Comparison of ENCODE assay signal across 24 cellular contexts in the genomic region with DNA sequence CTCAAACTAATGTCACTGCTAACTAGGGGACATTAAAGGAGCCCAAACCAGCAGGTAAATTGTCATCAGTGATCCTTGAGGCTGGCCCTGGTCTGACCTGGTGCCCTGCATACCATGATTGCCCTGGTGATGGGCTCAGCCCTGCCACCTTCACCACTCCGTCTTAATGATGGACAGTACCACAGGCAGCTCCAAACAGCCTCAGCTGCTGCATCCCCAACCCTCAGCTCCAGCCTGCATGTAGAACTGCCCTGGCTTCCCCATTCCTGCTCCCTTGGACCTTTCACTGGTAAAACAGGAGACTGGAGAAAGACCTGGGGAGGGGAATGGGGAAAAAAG.
DNase-seq lines count a peak whose midpoint lies in the region; ATAC-seq and TF ChIP-seq lines count a peak whose summit lies in the region.
"Had no signal": no experiment of that assay in that cellular context is flagged by ENCODE, and none has a peak within 500 bp of the region (broad histone marks: within the 10 kb centered on the region; RNA-seq: fewer than 3 reads in every experiment).

No MANE protein-coding gene starts in this region.

- TF ChIP-seq POLR2A in IMR-90 (IDR thresholded peaks at IDR 0.05; ENCODE audit: low read depth, low read length) (no peak), esophagus muscularis mucosa (IDR thresholded peaks at IDR 0.05; ENCODE audit: low read depth) (no peak)

- no peak overlapping the region for H3K18ac ChIP-seq in IMR-90 (ENCODE audit: low read depth, low read length)

- no peak overlapping the region for H4K5ac ChIP-seq in IMR-90 (ENCODE audit: low read depth, low read length)

- H3K9me2 ChIP-seq in GM23248 (ENCODE audit: insufficient read depth): no peaks in the 10 kb centered on the region

- H2BK20ac ChIP-seq in IMR-90 (ENCODE audit: low read depth, low read length): no peak overlapping the region

- ATAC-seq in IMR-90 (ENCODE audit: low read depth) (no peak), HG02678 (IDR thresholded peaks at IDR 0.05; ENCODE audit: unreplicated experiment) (no peak)
- ATAC-seq in stimulated activated memory B cell treated with anti-CD40 and anti-IgM and Interleukin-4, amounts not matched to agents 10 μg/mL and 1 μg/mL and 100 μg/mL, for 72 hours: no peak
- ATAC-seq: A549; CD8-positive, alpha-beta T cell; GM12878 had no signal

- H3K36me3 ChIP-seq in GM23248 (ENCODE audit: low read depth) (no peaks in the 10 kb centered on the region), IMR-90 (ENCODE audit: control insufficient read depth, insufficient read depth, low read length) (no peaks in the 10 kb centered on the region), esophagus muscularis mucosa (no peaks in the 10 kb centered on the region)
- H3K36me3 ChIP-seq: BLaER1 treated with 17β-estradiol and CSF1 and Interleukin-3, amounts not matched to agents 10 nM and 100 nM had no signal

- CTCF ChIA-PET in IMR-90 (lab: Yijun Ruan, JAX): no interaction called here

- no peak overlapping the region for H3K4ac ChIP-seq in IMR-90 (ENCODE audit: low read depth, low read length)

- no peak overlapping the region for H3K4me3 Mint-ChIP-seq in stimulated activated memory B cell treated with anti-CD40 and anti-IgM and Interleukin-4, amounts not matched to agents 10 μg/mL and 1 μg/mL and 100 μg/mL, for 72 hours
- H3K4me3 Mint-ChIP-seq: B cell; CD4-positive, alpha-beta T cell; CD8-positive, alpha-beta T cell had no signal

- dilution Hi-C loops in IMR-90 (cut with HindIII; ENCODE audit: low sequenced_read_pairs, unreplicated experiment): no loop called here

- no peaks in the 10 kb centered on the region for H3K4me1 Mint-ChIP-seq in stimulated activated memory B cell treated with anti-CD40 and anti-IgM and Interleukin-4, amounts not matched to agents 10 μg/mL and 1 μg/mL and 100 μg/mL, for 72 hours
- H3K4me1 Mint-ChIP-seq: B cell had no signal

- no peak for TF ChIP-seq EP300 in esophagus muscularis mucosa (IDR thresholded peaks at IDR 0.05)

- H2AK9ac ChIP-seq in IMR-90 (replicated peaks; ENCODE audit: low read depth, low read length, poor library complexity): no peak overlapping the region

- 94 to 100% methylated on average over 1 of the region's 1 CpG for WGBS in GM23248 (ENCODE audit: low coverage in 1 of 2, low lambda C conversion rate in 2 of 2, missing lambda C conversion rate in 2 of 2), 2 experiments
- WGBS in IMR-90 (ENCODE audit: extremely low coverage in 2 of 2, insufficient read length in 1 of 2), 2 experiments: no CpG with 5 or more reads among the region's 1 CpG
- WGBS in esophagus muscularis mucosa: 100% methylated on average over 1 of the region's 1 CpG

- H2BK15ac ChIP-seq in IMR-90 (ENCODE audit: low read depth, low read length): no peak overlapping the region

- no peak overlapping the region for H3K56ac ChIP-seq in IMR-90 (ENCODE audit: extremely low read depth, insufficient read depth, low read length)

- H2AFZ ChIP-seq in GM23248 (peak overlapping the region; percentile 76), IMR-90 (replicated peaks; ENCODE audit: low read length, poor library complexity) (no peak overlapping the region)

- H4K8ac ChIP-seq in IMR-90 (ENCODE audit: low read depth in 2 of 2, low read length in 2 of 2): no peak overlapping the region

- H4K91ac ChIP-seq in IMR-90 (ENCODE audit: insufficient read depth, low read depth, low read length): no peak overlapping the region

- H4K20me1 ChIP-seq in GM23248 (ENCODE audit: insufficient read depth) (no peaks in the 10 kb centered on the region), IMR-90 (ENCODE audit: insufficient read depth, low read length) (no peaks in the 10 kb centered on the region)
- H4K20me1 ChIP-seq: BLaER1 treated with 17β-estradiol and CSF1 and Interleukin-3, amounts not matched to agents 10 nM and 100 nM had no signal

- POLR2A ChIA-PET in IMR-90 (lab: Charles Lee; ENCODE audit: unreplicated experiment): no interaction called here

- H3F3A ChIP-seq in GM23248 (ENCODE audit: insufficient read depth): no peaks in the 10 kb centered on the region

- H3K9me3 ChIP-seq in GM23248 (ENCODE audit: low read depth) (no peaks in the 10 kb centered on the region), IMR-90 (ENCODE audit: control insufficient read depth, insufficient read depth, low read length) (no peaks in the 10 kb centered on the region), esophagus muscularis mucosa (no peaks in the 10 kb centered on the region)
- H3K9me3 ChIP-seq: A549, Caco-2 had no signal

- H2AK5ac ChIP-seq in IMR-90 (ENCODE audit: low read depth, low read length): peak overlapping the region; percentile 35; the same call in 1 of the 2 replicates

- no peak overlapping the region for H3K27ac Mint-ChIP-seq in stimulated activated memory B cell treated with anti-CD40 and anti-IgM and Interleukin-4, amounts not matched to agents 10 μg/mL and 1 μg/mL and 100 μg/mL, for 72 hours
- H3K27ac Mint-ChIP-seq: B cell; CD4-positive, alpha-beta T cell; CD8-positive, alpha-beta T cell had no signal

- H3K9me1 ChIP-seq in IMR-90 (ENCODE audit: insufficient read depth, low read length): no peaks in the 10 kb centered on the region

- no peak overlapping the region for H2BK5ac ChIP-seq in IMR-90 (ENCODE audit: low read depth, low read length, poor library complexity, severe bottlenecking)

- no peaks in the 10 kb centered on the region for H3K27me3 Mint-ChIP-seq in stimulated activated memory B cell treated with anti-CD40 and anti-IgM and Interleukin-4, amounts not matched to agents 10 μg/mL and 1 μg/mL and 100 μg/mL, for 72 hours
- H3K27me3 Mint-ChIP-seq: B cell; CD4-positive, alpha-beta T cell had no signal

- H3K9me3 Mint-ChIP-seq in stimulated activated memory B cell treated with anti-CD40 and anti-IgM and Interleukin-4, amounts not matched to agents 10 μg/mL and 1 μg/mL and 100 μg/mL, for 72 hours: no peaks in the 10 kb centered on the region
- H3K9me3 Mint-ChIP-seq: CD4-positive, alpha-beta T cell; CD8-positive, alpha-beta T cell had no signal

- DNase-seq in GM23248: no peak
- DNase-seq in IMR-90: no peak
- peak; percentile 82 for DNase-seq in esophagus muscularis mucosa (ENCODE audit: extremely low spot score)
- no peak for DNase-seq in NCI-H774 (lab: John Stamatoyannopoulos, UW)
- DNase-seq: AML-193; Caco-2; Calu3; CD4-positive, alpha-beta T cell; CD8-positive, alpha-beta T cell; DMS 273 treated with DMSO at 0.1 percent for 48 hours; DMS153; DMS53; DMS79; DND-41; EL; GDM1 had no signal

- no peak overlapping the region for H2BK120ac ChIP-seq in IMR-90 (ENCODE audit: low read depth, low read length)

- intact Hi-C loops in IMR-90 (cut with micrococcal nuclease) (no loop called here), esophagus muscularis mucosa (cut with DNase I) (no loop called here)

- no TSS peak for BruUV-seq in IMR-90 (replicated peaks; lab: Mats Ljungman, UMichigan)

- no peak overlapping the region for H3K14ac ChIP-seq in IMR-90 (replicated peaks; ENCODE audit: low read depth, low read length)

- no peaks in the 10 kb centered on the region for H3K36me3 Mint-ChIP-seq in stimulated activated memory B cell treated with anti-CD40 and anti-IgM and Interleukin-4, amounts not matched to agents 10 μg/mL and 1 μg/mL and 100 μg/mL, for 72 hours
- H3K36me3 Mint-ChIP-seq: CD8-positive, alpha-beta T cell had no signal

- H3K27me3 ChIP-seq in GM23248 (replicated peaks; ENCODE audit: insufficient read depth) (no peaks in the 10 kb centered on the region), IMR-90 (ENCODE audit: control insufficient read depth, insufficient read depth, low read length) (no peaks in the 10 kb centered on the region), esophagus muscularis mucosa (no peaks in the 10 kb centered on the region)
- H3K27me3 ChIP-seq: BLaER1 treated with 17β-estradiol and CSF1 and Interleukin-3, amounts not matched to agents 10 nM and 100 nM had no signal

- no peak overlapping the region for H3K27ac ChIP-seq in GM23248
- no peak overlapping the region for H3K27ac ChIP-seq in IMR-90 (ENCODE audit: insufficient read depth, low read length)
- no peak overlapping the region for H3K27ac ChIP-seq in esophagus muscularis mucosa (replicated peaks in 1 of 4)
- H3K27ac ChIP-seq: 22Rv1; A549; BLaER1 treated with 17β-estradiol and CSF1 and Interleukin-3, amounts not matched to agents 10 nM and 100 nM; C4-2B had no signal

- no peaks in the 10 kb centered on the region for H3K79me1 ChIP-seq in IMR-90 (ENCODE audit: low read depth in 1 of 2, low read length in 2 of 2)

- H3K4me1 ChIP-seq in GM23248 (ENCODE audit: insufficient read depth) (no peaks in the 10 kb centered on the region), IMR-90 (ENCODE audit: control insufficient read depth, insufficient read depth, low read length) (no peaks in the 10 kb centered on the region; the same call in 1 of the 2 replicates), esophagus muscularis mucosa (peaks cover 0 to 5% (median 0%) of the 10 kb centered on the region in 4 donors)
- H3K4me1 ChIP-seq: A549, Caco-2 had no signal

- H3K23ac ChIP-seq in IMR-90 (ENCODE audit: low read depth, low read length): no peak overlapping the region

- in situ Hi-C loops in GM23248 (cut with MboI) (no loop called here), IMR-90 (cut with MboI; ENCODE audit: low sequenced_read_pairs) (no loop called here)

- no peak for TF ChIP-seq CTCF in IMR-90 (conservative IDR thresholded peaks at IDR 0.05; ENCODE audit: low read depth, low read length)
- TF ChIP-seq CTCF in esophagus muscularis mucosa (IDR thresholded peaks at IDR 0.05): no peak

- no peaks in the 10 kb centered on the region for H3K79me2 ChIP-seq in GM23248 (ENCODE audit: insufficient read depth)

- H3K9ac ChIP-seq in GM23248 (no peak overlapping the region), IMR-90 (ENCODE audit: low read depth, low read length) (no peak overlapping the region)
- H3K9ac ChIP-seq: BLaER1 treated with 17β-estradiol and CSF1 and Interleukin-3, amounts not matched to agents 10 nM and 100 nM had no signal

- no peak overlapping the region for H3K4me3 ChIP-seq in GM23248
- no peak overlapping the region for H3K4me3 ChIP-seq in IMR-90 (ENCODE audit: insufficient read depth, low read depth, low read length)
- H3K4me3 ChIP-seq in esophagus muscularis mucosa: no peak overlapping the region
- H3K4me3 ChIP-seq: A549; BLaER1 treated with 17β-estradiol and CSF1 and Interleukin-3, amounts not matched to agents 10 nM and 100 nM; GM12878 had no signal

- no peak for TF ChIP-seq RAD21 in IMR-90 (IDR thresholded peaks at IDR 0.05; ENCODE audit: low read length)

- peak overlapping the region; percentile 71 for H3K4me2 ChIP-seq in GM23248 (ENCODE audit: unreplicated experiment)
- no peak overlapping the region for H3K4me2 ChIP-seq in IMR-90 (ENCODE audit: low read depth, low read length)
- H3K4me2 ChIP-seq: A549; BLaER1 treated with 17β-estradiol and CSF1 and Interleukin-3, amounts not matched to agents 10 nM and 100 nM had no signal

TF ChIP-seq in IMR-90, 13 proteins besides CTCF, POLR2A, EP300 and RAD21 (continues in another document):
- TF ChIP-seq CEBPB (IDR thresholded peaks at IDR 0.05; ENCODE audit: low read depth, low read length) (no peak), RCOR1 (IDR thresholded peaks at IDR 0.05; ENCODE audit: insufficient replicate concordance, low read length) (no peak), SMC3 (IDR thresholded peaks at IDR 0.05; ENCODE audit: low read depth, low read length) (no peak)
